In the genomic region with DNA sequence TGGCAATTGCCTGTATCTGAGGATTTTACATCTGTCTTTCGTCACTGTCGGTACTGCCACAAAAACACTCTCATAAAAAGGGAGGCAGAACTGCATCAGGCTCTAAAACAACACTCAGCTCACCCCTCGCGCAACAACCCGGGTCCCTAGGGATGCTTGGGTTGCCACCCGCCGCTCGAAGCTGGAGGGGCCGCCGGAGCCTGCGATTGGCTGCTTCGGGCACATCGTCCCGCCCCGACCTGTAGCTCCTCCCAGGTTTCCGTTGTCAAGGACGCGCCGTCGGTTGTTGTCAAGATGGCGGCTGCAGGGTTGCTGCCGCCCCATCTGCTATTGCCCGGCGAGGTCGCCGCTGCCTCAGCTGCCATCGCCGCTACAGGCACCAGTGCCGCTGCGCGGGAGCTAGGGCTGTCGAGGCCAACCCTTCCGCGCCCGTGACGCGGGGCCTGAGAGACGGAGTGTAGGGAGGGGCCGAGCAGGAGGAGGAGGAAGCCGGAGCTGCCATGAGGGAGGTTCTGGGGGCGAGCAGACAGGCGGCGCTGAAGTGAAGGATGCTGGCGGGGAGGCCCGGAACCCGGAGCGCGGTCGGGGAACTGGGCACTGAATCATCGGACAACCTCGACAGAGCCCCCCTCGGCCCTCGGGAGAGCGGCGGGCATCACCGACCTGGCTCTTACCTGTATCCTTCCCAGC, we compare ENCODE assay signal across 8 cellular contexts. TPM values are rescaled to one million over a fixed set of nuclear protein-coding genes. Genes with fewer than 3 reads are reported as not detected.
A peak's percentile ranks its signal among the peaks of the same experiment; 100 is the strongest.
DNase-seq lines count a peak whose midpoint lies in the region; ATAC-seq and TF ChIP-seq lines count a peak whose summit lies in the region.

A gene with protein sequence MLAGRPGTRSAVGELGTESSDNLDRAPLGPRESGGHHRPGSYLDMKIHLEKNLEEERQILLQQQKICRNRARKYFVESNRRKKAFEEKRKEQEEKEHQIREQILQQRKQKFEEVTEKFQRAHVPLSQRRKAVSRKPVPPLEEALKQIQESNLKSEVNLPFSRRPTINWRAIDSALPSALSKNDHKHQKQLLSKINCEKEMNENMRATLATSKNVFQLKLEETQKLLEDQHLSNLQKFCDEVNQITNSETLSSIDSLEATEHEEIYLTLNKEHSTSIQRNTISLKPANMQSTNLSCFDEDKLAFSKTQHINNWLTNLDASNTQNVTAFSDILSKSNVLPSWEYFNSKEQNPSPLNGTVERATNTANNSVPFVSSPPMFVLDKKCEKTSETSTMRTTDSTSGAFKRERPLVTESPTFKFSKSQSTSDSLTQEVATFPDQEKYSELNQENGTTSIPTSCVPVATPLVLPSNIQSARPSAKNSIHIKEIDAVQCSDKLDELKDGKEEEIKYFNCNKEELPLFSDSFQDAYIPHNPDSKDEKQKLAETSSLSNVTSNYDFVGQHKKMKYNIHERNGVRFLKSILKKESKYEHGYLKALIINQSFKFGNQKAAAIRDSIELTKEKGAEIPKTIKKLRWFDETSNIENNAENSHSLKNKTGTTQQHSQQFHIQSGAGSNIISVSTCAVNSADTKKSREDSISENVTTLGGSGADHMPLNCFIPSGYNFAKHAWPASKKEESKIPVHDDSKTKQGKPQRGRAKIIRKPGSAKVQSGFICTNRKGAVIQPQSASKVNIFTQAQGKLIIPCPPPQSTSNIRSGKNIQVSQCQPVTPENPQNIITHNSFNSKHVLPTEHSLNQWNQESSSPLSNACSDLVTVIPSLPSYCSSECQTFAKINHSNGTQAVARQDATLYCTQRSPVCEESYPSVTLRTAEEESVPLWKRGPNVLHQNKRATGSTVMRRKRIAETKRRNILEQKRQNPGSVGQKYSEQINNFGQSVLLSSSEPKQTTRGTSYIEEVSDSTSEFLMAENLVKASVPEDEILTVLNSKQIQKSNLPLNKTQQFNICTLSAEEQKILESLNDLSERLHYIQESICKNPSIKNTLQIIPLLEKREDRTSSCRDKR (plus strand): TSS at position 274 of the 690 bp plus-strand sequence. CDS start 275 bp downstream, at position 549.

- H3F3A ChIP-seq in GM23338 (replicated peaks; ENCODE audit: low read depth): no peaks in the 10 kb centered on the region

- H3K27me3 ChIP-seq in GM23338 (ENCODE audit: insufficient read depth): no peaks in the 10 kb centered on the region
- peaks cover 2% of the 10 kb centered on the region for H3K27me3 ChIP-seq in neuron (ENCODE audit: insufficient read depth, low read length)

- H3K79me2 ChIP-seq in GM23338 (replicated peaks; ENCODE audit: insufficient read depth): no peaks in the 10 kb centered on the region

- H2AFZ ChIP-seq in GM23338 (peak within 1 kb of the TSS; percentile 96), neuron (ENCODE audit: low read depth, low read length) (peak within 1 kb of the TSS; percentile 88)

- ATAC-seq in GM23338: peak; percentile 91

- H3K9me3 ChIP-seq in neuron (ENCODE audit: low read length): no peaks in the 10 kb centered on the region

- peak within 1 kb of the TSS; percentile 93 for H3K27ac Mint-ChIP-seq in GM23338

- H3K36me3 ChIP-seq in GM23338 (ENCODE audit: insufficient read depth) (no peaks in the 10 kb centered on the region), neuron (ENCODE audit: insufficient read depth, low read length) (no peaks in the 10 kb centered on the region)

- H3K4me3 Mint-ChIP-seq in GM23338: peak within 1 kb of the TSS; percentile 88

- H3K9me2 ChIP-seq in GM23338 (ENCODE audit: insufficient read depth): no peaks in the 10 kb centered on the region

- H3K27ac ChIP-seq in GM23338 (ENCODE audit: low read depth) (no peak within 1 kb of the TSS), RWPE1 (peak within 1 kb of the TSS; percentile 85)

- peaks cover 24% of the 10 kb centered on the region for H3K4me1 Mint-ChIP-seq in GM23338

- no peaks in the 10 kb centered on the region for H4K20me1 ChIP-seq in GM23338 (replicated peaks; ENCODE audit: insufficient read depth)

- POLR2A ChIA-PET in RWPE1 (lab: Yijun Ruan, JAX; ENCODE audit: low non-redundant PET): no interaction called here

- peak within 1 kb of the TSS; percentile 83 for H3K4me3 ChIP-seq in GM23338
- H3K4me3 ChIP-seq in neuron (ENCODE audit: low read length): peak within 1 kb of the TSS; percentile 50

- H3K4me2 ChIP-seq in GM23338: peak within 1 kb of the TSS; percentile 79

- peaks cover 5% of the 10 kb centered on the region for H3K27me3 Mint-ChIP-seq in GM23338 (ENCODE audit: insufficient read depth, low read depth, poor library complexity)

- no peaks in the 10 kb centered on the region for H3K36me3 Mint-ChIP-seq in GM23338 (ENCODE audit: low read depth)

- DNase-seq in DMS79 treated with DMSO at 0.1 percent for 48 hours (lab: John Stamatoyannopoulos, UW) (peak; percentile 53), GM23338 (ENCODE audit: low spot score) (peak; percentile 97), RWPE1 (ENCODE audit: low spot score) (peak; percentile 93), foreskin melanocyte (peak; percentile 86), stromal cell of bone marrow (ENCODE audit: low read depth) (peak; percentile 95)
- DNase-seq in activated naive CD4-positive, alpha-beta T cell (lab: John Stamatoyannopoulos, UW): peak; percentile 73 to 88 (median 85)

- H3K4me1 ChIP-seq in GM23338 (ENCODE audit: insufficient read depth) (peaks cover 29% of the 10 kb centered on the region), neuron (ENCODE audit: insufficient read depth, low read length) (peaks cover 4% of the 10 kb centered on the region)

- CTCF ChIA-PET in RWPE1 (lab: Yijun Ruan, JAX): interaction anchor here (0.6 kb wide), 2 partner anchors 12 to 18 kb away, joined by 3 to 5 read pairs; no protein-coding TSS in a partner anchor

- TF ChIP-seq CTCF in GM23338 (conservative IDR thresholded peaks at IDR 0.05; ENCODE audit: low read depth in 2 of 2): peak; percentile 36 to 51
- peak; percentile 39; the same call in 1 of the 2 replicates for TF ChIP-seq CTCF in LNCAP (IDR thresholded peaks at IDR 0.05)
- TF ChIP-seq CTCF in RWPE1 (conservative IDR thresholded peaks at IDR 0.05; ENCODE audit: low read depth): peak; percentile 46

- H3K9me3 Mint-ChIP-seq in GM23338: no peaks in the 10 kb centered on the region

TF ChIP-seq in GM23338, 12 proteins besides CTCF, POLR2A, EP300 and RAD21 (continues in another document):
- TF ChIP-seq ZNF331 (CRISPR knock-in tag; IDR thresholded peaks at IDR 0.05; ENCODE audit: low read depth): no peak
- TF ChIP-seq ZNF114 (CRISPR knock-in tag; IDR thresholded peaks at IDR 0.05): no peak
- no peak for TF ChIP-seq JUNB (IDR thresholded peaks at IDR 0.05; ENCODE audit: unreplicated experiment)
- TF ChIP-seq, protein P1, sequence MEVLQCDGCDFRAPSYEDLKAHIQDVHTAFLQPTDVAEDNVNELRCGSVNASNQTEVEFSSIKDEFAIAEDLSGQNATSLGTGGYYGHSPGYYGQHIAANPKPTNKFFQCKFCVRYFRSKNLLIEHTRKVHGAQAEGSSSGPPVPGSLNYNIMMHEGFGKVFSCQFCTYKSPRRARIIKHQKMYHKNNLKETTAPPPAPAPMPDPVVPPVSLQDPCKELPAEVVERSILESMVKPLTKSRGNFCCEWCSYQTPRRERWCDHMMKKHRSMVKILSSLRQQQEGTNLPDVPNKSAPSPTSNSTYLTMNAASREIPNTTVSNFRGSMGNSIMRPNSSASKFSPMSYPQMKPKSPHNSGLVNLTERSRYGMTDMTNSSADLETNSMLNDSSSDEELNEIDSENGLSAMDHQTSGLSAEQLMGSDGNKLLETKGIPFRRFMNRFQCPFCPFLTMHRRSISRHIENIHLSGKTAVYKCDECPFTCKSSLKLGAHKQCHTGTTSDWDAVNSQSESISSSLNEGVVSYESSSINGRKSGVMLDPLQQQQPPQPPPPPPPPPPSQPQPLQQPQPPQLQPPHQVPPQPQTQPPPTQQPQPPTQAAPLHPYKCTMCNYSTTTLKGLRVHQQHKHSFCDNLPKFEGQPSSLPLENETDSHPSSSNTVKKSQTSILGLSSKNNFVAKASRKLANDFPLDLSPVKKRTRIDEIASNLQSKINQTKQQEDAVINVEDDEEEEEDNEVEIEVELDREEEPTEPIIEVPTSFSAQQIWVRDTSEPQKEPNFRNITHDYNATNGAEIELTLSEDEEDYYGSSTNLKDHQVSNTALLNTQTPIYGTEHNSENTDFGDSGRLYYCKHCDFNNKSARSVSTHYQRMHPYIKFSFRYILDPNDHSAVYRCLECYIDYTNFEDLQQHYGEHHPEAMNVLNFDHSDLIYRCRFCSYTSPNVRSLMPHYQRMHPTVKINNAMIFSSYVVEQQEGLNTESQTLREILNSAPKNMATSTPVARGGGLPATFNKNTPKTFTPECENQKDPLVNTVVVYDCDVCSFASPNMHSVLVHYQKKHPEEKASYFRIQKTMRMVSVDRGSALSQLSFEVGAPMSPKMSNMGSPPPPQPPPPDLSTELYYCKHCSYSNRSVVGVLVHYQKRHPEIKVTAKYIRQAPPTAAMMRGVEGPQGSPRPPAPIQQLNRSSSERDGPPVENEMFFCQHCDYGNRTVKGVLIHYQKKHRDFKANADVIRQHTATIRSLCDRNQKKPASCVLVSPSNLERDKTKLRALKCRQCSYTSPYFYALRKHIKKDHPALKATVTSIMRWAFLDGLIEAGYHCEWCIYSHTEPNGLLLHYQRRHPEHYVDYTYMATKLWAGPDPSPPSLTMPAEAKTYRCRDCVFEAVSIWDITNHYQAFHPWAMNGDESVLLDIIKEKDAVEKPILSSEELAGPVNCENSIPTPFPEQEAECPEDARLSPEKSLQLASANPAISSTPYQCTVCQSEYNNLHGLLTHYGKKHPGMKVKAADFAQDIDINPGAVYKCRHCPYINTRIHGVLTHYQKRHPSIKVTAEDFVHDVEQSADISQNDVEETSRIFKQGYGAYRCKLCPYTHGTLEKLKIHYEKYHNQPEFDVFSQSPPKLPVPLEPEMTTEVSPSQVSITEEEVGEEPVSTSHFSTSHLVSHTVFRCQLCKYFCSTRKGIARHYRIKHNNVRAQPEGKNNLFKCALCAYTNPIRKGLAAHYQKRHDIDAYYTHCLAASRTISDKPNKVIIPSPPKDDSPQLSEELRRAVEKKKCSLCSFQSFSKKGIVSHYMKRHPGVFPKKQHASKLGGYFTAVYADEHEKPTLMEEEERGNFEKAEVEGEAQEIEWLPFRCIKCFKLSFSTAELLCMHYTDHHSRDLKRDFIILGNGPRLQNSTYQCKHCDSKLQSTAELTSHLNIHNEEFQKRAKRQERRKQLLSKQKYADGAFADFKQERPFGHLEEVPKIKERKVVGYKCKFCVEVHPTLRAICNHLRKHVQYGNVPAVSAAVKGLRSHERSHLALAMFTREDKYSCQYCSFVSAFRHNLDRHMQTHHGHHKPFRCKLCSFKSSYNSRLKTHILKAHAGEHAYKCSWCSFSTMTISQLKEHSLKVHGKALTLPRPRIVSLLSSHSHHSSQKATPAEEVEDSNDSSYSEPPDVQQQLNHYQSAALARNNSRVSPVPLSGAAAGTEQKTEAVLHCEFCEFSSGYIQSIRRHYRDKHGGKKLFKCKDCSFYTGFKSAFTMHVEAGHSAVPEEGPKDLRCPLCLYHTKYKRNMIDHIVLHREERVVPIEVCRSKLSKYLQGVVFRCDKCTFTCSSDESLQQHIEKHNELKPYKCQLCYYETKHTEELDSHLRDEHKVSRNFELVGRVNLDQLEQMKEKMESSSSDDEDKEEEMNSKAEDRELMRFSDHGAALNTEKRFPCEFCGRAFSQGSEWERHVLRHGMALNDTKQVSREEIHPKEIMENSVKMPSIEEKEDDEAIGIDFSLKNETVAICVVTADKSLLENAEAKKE (CRISPR knock-in tag; IDR thresholded peaks at IDR 0.05): no peak

RNA-seq across cellular contexts. Expression of the gene that starts here (rescaled TPM):
- 1.4 and 2.1 TPM in 2 replicates for total RNA-seq in GM23338 (2014; rRNA removed; shearing (Covaris generic))
- polyA plus RNA-seq in GM23338 (2016; fragmentation: Nextera tagmentation; extraction: Ambion mirVana): 1.5 and 2.3 TPM in 2 replicates
